In genomic region chr16:56279132-56279531, GRCh38 we compare ENCODE assay signal across 8 cellular contexts.
DNase-seq lines count a peak whose midpoint lies in the region; TF ChIP-seq lines count a peak whose summit lies in the region.

No MANE protein-coding gene starts in this region.

- no peaks in the 10 kb centered on the region for H4K20me1 ChIP-seq in Karpas-422 (ENCODE audit: insufficient read depth, low read depth, low read length)

- no peaks in the 10 kb centered on the region for H3K27me3 ChIP-seq in CD8-positive, alpha-beta memory T cell (ENCODE audit: insufficient read depth, low read length, poor library complexity, severe bottlenecking)
- H3K27me3 ChIP-seq in spleen (replicated peaks in 1 of 7) (no peaks in the 10 kb centered on the region), Karpas-422 (ENCODE audit: low read length) (0 out of 2 replicates have a peak, but pooled peaks cover 2% of the 10 kb centered on the region)

- H3K27me3 Mint-ChIP-seq in CD8-positive, alpha-beta memory T cell = no peaks in the 10 kb centered on the region

- CTCF ChIA-PET in CD8-positive, alpha-beta memory T cell (lab: Charles Lee) = interaction anchor here (1.2 to 3.8 kb wide), 4 partner anchors 14 to 39 kb away, joined by 3 to 14 read pairs (median 8); no protein-coding TSS in a partner anchor

- no peak overlapping the region for H3K4me2 ChIP-seq in Karpas-422 (ENCODE audit: low read depth, low read length, poor library complexity, severe bottlenecking)

- WGBS in spleen, 5 donors = 23 to 39% (median 26%) methylated on average over 8 of the region's 8 CpGs

- no peaks in the 10 kb centered on the region for H3K9me3 Mint-ChIP-seq in CD8-positive, alpha-beta memory T cell

- peaks cover 29% of the 10 kb centered on the region for H3K4me1 ChIP-seq in CD8-positive, alpha-beta memory T cell (ENCODE audit: insufficient read depth, low read length)
- H3K4me1 ChIP-seq in spleen (peaks cover 0 to 42% (median 6%) of the 10 kb centered on the region in 6 donors), Karpas-422 (ENCODE audit: low read length) (peaks cover 28% of the 10 kb centered on the region)

- no peaks in the 10 kb centered on the region for H3K9me2 ChIP-seq in Karpas-422 (replicated peaks; ENCODE audit: insufficient read depth, low read length)

- peak in 4 of 5 donors; percentile 14 to 72 (median 56) for DNase-seq in CD8-positive, alpha-beta memory T cell
- DNase-seq in NB4 (ENCODE audit: low read depth) = peak; percentile 70
- peak; percentile 63 to 69 for DNase-seq in activated T-cell treated with anti-CD3 and anti-CD28 coated beads, Interleukin-2, amount 50 U/mL, for 48 hours
- peak; percentile 83 for DNase-seq in spleen
- no peak for DNase-seq in Karpas-422
- DNase-seq in SHP77 treated with DMSO at 0.1 percent for 48 hours (lab: John Stamatoyannopoulos, UW) = no peak
- DNase-seq in GM03348 (ENCODE audit: low spot score) = no peak
- no peak for DNase-seq in RPMI8226

- TF ChIP-seq CTCF in NB4 (IDR thresholded peaks at IDR 0.05; ENCODE audit: low read depth, low read length) (no peak), spleen (IDR thresholded peaks at IDR 0.05 in 8 of 11, conservative IDR thresholded peaks at IDR 0.05 in 3 of 11) (no peak)

- peak overlapping the region; percentile 68 to 95 (median 85) for H3K4me3 Mint-ChIP-seq in CD8-positive, alpha-beta memory T cell

- H3K4me3 ChIP-seq in CD8-positive, alpha-beta memory T cell (ENCODE audit: low read length) = peak overlapping the region; percentile 37
- H3K4me3 ChIP-seq in NB4 (ENCODE audit: low read depth, low read length) (no peak overlapping the region), spleen (peak overlapping the region in 3 of 8 donors; percentile 22 to 60 (median 23)), Karpas-422 (ENCODE audit: low read length) (no peak overlapping the region)

- peaks cover 3 to 10% (median 4%) of the 10 kb centered on the region in 3 donors for H3K36me3 Mint-ChIP-seq in CD8-positive, alpha-beta memory T cell

- H3K27ac ChIP-seq in CD8-positive, alpha-beta memory T cell (ENCODE audit: low read depth, low read length) = peak overlapping the region; percentile 22
- H3K27ac ChIP-seq in spleen (peak overlapping the region in 4 of 8 donors; percentile 44 to 84 (median 55)), Karpas-422 (ENCODE audit: low read length) (no peak overlapping the region)

- H3K4me1 Mint-ChIP-seq in CD8-positive, alpha-beta memory T cell = peaks cover 40 to 73% (median 40%) of the 10 kb centered on the region in 3 donors

- POLR2A ChIA-PET in CD8-positive, alpha-beta memory T cell (lab: Charles Lee) = interaction anchor here (1.9 kb wide), 1 partner anchor 17 kb away, joined by 7 read pairs; no protein-coding TSS in a partner anchor

- no peaks in the 10 kb centered on the region for H3K79me2 ChIP-seq in Karpas-422 (ENCODE audit: low read length)

- no peak overlapping the region for H3K9ac ChIP-seq in Karpas-422 (ENCODE audit: low read length)

- no peaks in the 10 kb centered on the region for H3K9me3 ChIP-seq in CD8-positive, alpha-beta memory T cell (ENCODE audit: low read length)
- H3K9me3 ChIP-seq in spleen = no peaks in the 10 kb centered on the region
- H3K9me3 ChIP-seq in Karpas-422 (ENCODE audit: low read length) = no peaks in the 10 kb centered on the region

- peak overlapping the region; percentile 84 to 97 (median 90) for H3K27ac Mint-ChIP-seq in CD8-positive, alpha-beta memory T cell

- TF ChIP-seq POLR2A in NB4 (IDR thresholded peaks at IDR 0.05; ENCODE audit: extremely low read depth, insufficient read length) (no peak), spleen (IDR thresholded peaks at IDR 0.05) (no peak)

- no peak overlapping the region for H2AFZ ChIP-seq in Karpas-422 (ENCODE audit: low read length)

- H3K36me3 ChIP-seq in CD8-positive, alpha-beta memory T cell (ENCODE audit: insufficient read depth, low read length) = no peaks in the 10 kb centered on the region
- H3K36me3 ChIP-seq in spleen (no peaks in the 10 kb centered on the region), Karpas-422 (ENCODE audit: insufficient read depth, low read length) (no peaks in the 10 kb centered on the region)

- intact Hi-C loops in spleen (cut with DNase I; ENCODE audit: low total_unique reads) = no loop called here

Comparison
In these comparisons a context has a peak if more than half of its experiments do, and no peak if none do; other contexts are left out.
1. DNase-seq: peak in CD8-positive, alpha-beta memory T cell (4 of 5), NB4 (single experiment), activated T-cell treated with anti-CD3 and anti-CD28 coated beads, Interleukin-2, amount 50 U/mL, for 48 hours (2 of 2) and spleen (single experiment); none in Karpas-422 (single experiment), SHP77 treated with DMSO at 0.1 percent for 48 hours (single experiment), GM03348 (single experiment) and RPMI8226 (single experiment).